In genomic region chr5:150241298-150242225, GRCh38 we compare ENCODE assay signal across 22 cellular contexts. TPM values are rescaled to one million over a fixed set of nuclear protein-coding genes. Genes with fewer than 3 reads are reported as not detected.
"Had no signal": no experiment of that assay in that cellular context is flagged by ENCODE, and none has a peak within 500 bp of the region (broad histone marks: within the 10 kb centered on the region; RNA-seq: fewer than 3 reads in every experiment).

No MANE protein-coding gene starts in this region.

- H3K4me1 Mint-ChIP-seq: activated CD4-positive, alpha-beta T cell treated with anti-CD3 and anti-CD28 coated beads, Interleukin-2, amount 10 ng/mL, durations not matched to agents 7 days and 5 days; activated naive CD8-positive, alpha-beta T cell treated with anti-CD3 and anti-CD28 coated beads, Interleukin-2, amount 50 U/mL, for 24 hours had no signal

- H3K4me3 Mint-ChIP-seq: activated CD4-positive, alpha-beta T cell treated with anti-CD3 and anti-CD28 coated beads, Interleukin-2, amount 10 ng/mL, durations not matched to agents 7 days and 5 days; activated naive CD4-positive, alpha-beta T cell treated with anti-CD3 and anti-CD28 coated beads for 36 hours; activated naive CD8-positive, alpha-beta T cell treated with anti-CD3 and anti-CD28 coated beads, Interleukin-2, amount 50 U/mL, for 24 hours; T-helper 1 cell treated with Interleukin-12 subunit alpha and Interleukin-12 subunit beta and Interleukin-4 antibody, amounts not matched to agents 30 μg/mL and 1 μg/mL, for 36 hours had no signal

- H3K9me3 ChIP-seq: sigmoid colon, thoracic aorta had no signal

- ATAC-seq: activated naive CD8-positive, alpha-beta T cell treated with anti-CD3 and anti-CD28 coated beads, Interleukin-2, amount 50 U/mL, for 24 hours had no signal

- H3K36me3 ChIP-seq: sigmoid colon, thoracic aorta had no signal

- H3K27me3 ChIP-seq: sigmoid colon had no signal

- H3K4me3 ChIP-seq: lung, sigmoid colon, thoracic aorta had no signal

- H3K27ac ChIP-seq: epithelial cell of prostate, sigmoid colon, thoracic aorta had no signal

- H3K27me3 Mint-ChIP-seq: activated CD4-positive, alpha-beta T cell treated with anti-CD3 and anti-CD28 coated beads, Interleukin-2, amount 10 ng/mL, durations not matched to agents 7 days and 5 days; activated naive CD8-positive, alpha-beta T cell treated with anti-CD3 and anti-CD28 coated beads, Interleukin-2, amount 50 U/mL, for 24 hours had no signal

- H3K9me3 Mint-ChIP-seq: activated CD4-positive, alpha-beta T cell treated with anti-CD3 and anti-CD28 coated beads, Interleukin-2, amount 10 ng/mL, durations not matched to agents 7 days and 5 days; activated naive CD4-positive, alpha-beta T cell treated with anti-CD3 and anti-CD28 coated beads for 36 hours; activated naive CD8-positive, alpha-beta T cell treated with anti-CD3 and anti-CD28 coated beads, Interleukin-2, amount 50 U/mL, for 24 hours; activated T-helper 2 cell treated with anti-CD3 and anti-CD28 coated beads, Interferon-gamma antibody, Interleukin-2, Interleukin-4, amounts not matched to agents 10 μg/mL and 5 μg/mL and 100 μg/mL, durations not matched to agents 14 hours and 24 hours and 36 hours; T-helper 1 cell treated with Interleukin-12 subunit alpha and Interleukin-12 subunit beta and Interleukin-4 antibody, amounts not matched to agents 30 μg/mL and 1 μg/mL, for 36 hours had no signal

- DNase-seq: activated CD4-positive, alpha-beta T cell treated with anti-CD3 and anti-CD28 coated beads, Interleukin-2, amount 10 ng/mL, durations not matched to agents 7 days and 5 days; activated CD4-positive, CD25-positive, alpha-beta regulatory T cell; activated naive CD4-positive, alpha-beta T cell treated with anti-CD3 and anti-CD28 coated beads for 36 hours; activated naive CD8-positive, alpha-beta T cell treated with anti-CD3 and anti-CD28 coated beads, Interleukin-2, amount 50 U/mL, for 24 hours; activated T-cell treated with anti-CD3 and anti-CD28 coated beads for 4 hours; aorta; foreskin melanocyte; head of caudate nucleus; nucleus accumbens; sigmoid colon; stimulated activated CD4-positive, alpha-beta T cell treated with anti-CD3 and anti-CD28 coated beads, Interleukin-1b, Interleukin-23, amount 100 ng/mL, for 48 hours had no signal

- H3K27ac Mint-ChIP-seq: activated CD4-positive, alpha-beta T cell treated with anti-CD3 and anti-CD28 coated beads, Interleukin-2, amount 10 ng/mL, durations not matched to agents 7 days and 5 days; activated naive CD4-positive, alpha-beta T cell treated with anti-CD3 and anti-CD28 coated beads for 36 hours; activated naive CD8-positive, alpha-beta T cell treated with anti-CD3 and anti-CD28 coated beads, Interleukin-2, amount 50 U/mL, for 24 hours; activated T-helper 2 cell treated with anti-CD3 and anti-CD28 coated beads, Interferon-gamma antibody, Interleukin-2, Interleukin-4, amounts not matched to agents 10 μg/mL and 5 μg/mL and 100 μg/mL, durations not matched to agents 14 hours and 24 hours and 36 hours; progenitor cell of endocrine pancreas; T-helper 1 cell treated with Interleukin-12 subunit alpha and Interleukin-12 subunit beta and Interleukin-4 antibody, amounts not matched to agents 30 μg/mL and 1 μg/mL, for 36 hours had no signal

RNA-seq across cellular contexts. Expression of gene CAMK2A, which starts 48.0 kb away (rescaled TPM):
- total RNA-seq: activated CD4-positive, alpha-beta T cell treated with anti-CD3 and anti-CD28 coated beads, Interleukin-2, amount 10 ng/mL, durations not matched to agents 7 days and 5 days; activated naive CD4-positive, alpha-beta T cell treated with anti-CD3 and anti-CD28 coated beads for 36 hours; activated T-helper 2 cell treated with anti-CD3 and anti-CD28 coated beads, Interferon-gamma antibody, Interleukin-2, Interleukin-4, amounts not matched to agents 10 μg/mL and 5 μg/mL and 100 μg/mL, durations not matched to agents 14 hours and 24 hours and 36 hours; chondrocyte; dermis microvascular lymphatic vessel endothelial cell; progenitor cell of endocrine pancreas had no signal

RNA-seq across cellular contexts. Expression of gene SLC6A7, which starts 51.7 kb away (rescaled TPM):
- total RNA-seq: activated CD4-positive, alpha-beta T cell treated with anti-CD3 and anti-CD28 coated beads, Interleukin-2, amount 10 ng/mL, durations not matched to agents 7 days and 5 days; activated naive CD4-positive, alpha-beta T cell treated with anti-CD3 and anti-CD28 coated beads for 36 hours; activated T-helper 2 cell treated with anti-CD3 and anti-CD28 coated beads, Interferon-gamma antibody, Interleukin-2, Interleukin-4, amounts not matched to agents 10 μg/mL and 5 μg/mL and 100 μg/mL, durations not matched to agents 14 hours and 24 hours and 36 hours; aorta; bronchial epithelial cell; chondrocyte; dermis microvascular lymphatic vessel endothelial cell; fibroblast of lung; progenitor cell of endocrine pancreas; sigmoid colon; thoracic aorta; urinary bladder had no signal
